15 cellular contexts compared by ENCODE assay signal in genomic region chr5:158531899-158532298, GRCh38.
A peak's percentile ranks its signal among the peaks of the same experiment; 100 is the strongest.
DNase-seq lines count a peak whose midpoint lies in the region; ATAC-seq and TF ChIP-seq lines count a peak whose summit lies in the region.
"Had no signal": no experiment of that assay in that cellular context is flagged by ENCODE, and none has a peak within 500 bp of the region (broad histone marks: within the 10 kb centered on the region; RNA-seq: fewer than 3 reads in every experiment).

No MANE protein-coding gene starts in this region.

- intact Hi-C loops in activated naive CD4-positive, alpha-beta T cell treated with anti-CD3 and anti-CD28 coated beads for 36 hours (cut with micrococcal nuclease) = no loop called here

- no peaks in the 10 kb centered on the region for H3K79me2 ChIP-seq in Loucy (ENCODE audit: insufficient read depth, low read length)

- TF ChIP-seq CTCF in Loucy (conservative IDR thresholded peaks at IDR 0.05; ENCODE audit: low read length) (no peak), choroid plexus epithelial cell (conservative IDR thresholded peaks at IDR 0.05; ENCODE audit: low read depth, low read length) (no peak), osteocyte (IDR thresholded peaks at IDR 0.05) (no peak)

- H3K36me3 Mint-ChIP-seq in osteocyte (ENCODE audit: unreplicated experiment) = peaks cover 6% of the 10 kb centered on the region
- no peaks in the 10 kb centered on the region for H3K36me3 Mint-ChIP-seq in activated naive CD4-positive, alpha-beta T cell treated with anti-CD3 and anti-CD28 coated beads for 36 hours (ENCODE audit: low read depth)
- H3K36me3 Mint-ChIP-seq: CD4-positive, CD25-positive, alpha-beta regulatory T cell; CD8-positive, alpha-beta T cell had no signal

- no peak overlapping the region for H3K4me3 Mint-ChIP-seq in osteocyte (ENCODE audit: unreplicated experiment)
- H3K4me3 Mint-ChIP-seq in activated naive CD4-positive, alpha-beta T cell treated with anti-CD3 and anti-CD28 coated beads for 36 hours = no peak overlapping the region
- H3K4me3 Mint-ChIP-seq: CD4-positive, CD25-positive, alpha-beta regulatory T cell; CD8-positive, alpha-beta T cell; GM23338; H9 had no signal

- peak overlapping the region; percentile 50 for H3K27ac Mint-ChIP-seq in osteocyte (ENCODE audit: unreplicated experiment)
- H3K27ac Mint-ChIP-seq in activated naive CD4-positive, alpha-beta T cell treated with anti-CD3 and anti-CD28 coated beads for 36 hours = no peak overlapping the region
- H3K27ac Mint-ChIP-seq: CD4-positive, CD25-positive, alpha-beta regulatory T cell; CD8-positive, alpha-beta T cell; GM23338 had no signal

- peaks cover 20% of the 10 kb centered on the region for H3K4me1 Mint-ChIP-seq in osteocyte (ENCODE audit: unreplicated experiment)
- H3K4me1 Mint-ChIP-seq in activated naive CD4-positive, alpha-beta T cell treated with anti-CD3 and anti-CD28 coated beads for 36 hours (ENCODE audit: low read depth) = no peaks in the 10 kb centered on the region
- H3K4me1 Mint-ChIP-seq: CD4-positive, CD25-positive, alpha-beta regulatory T cell had no signal

- no peaks in the 10 kb centered on the region for H3K36me3 ChIP-seq in Loucy (ENCODE audit: insufficient read depth, low read length)

- no peak overlapping the region for H3K4me2 ChIP-seq in Loucy (ENCODE audit: low read depth, low read length, poor library complexity, severe bottlenecking)
- H3K4me2 ChIP-seq: GM23338 had no signal

- CTCF ChIA-PET in activated naive CD4-positive, alpha-beta T cell treated with anti-CD3 and anti-CD28 coated beads for 36 hours (lab: Charles Lee) = no interaction called here

- H3K27me3 Mint-ChIP-seq in osteocyte (ENCODE audit: unreplicated experiment) = peaks cover 6% of the 10 kb centered on the region
- no peaks in the 10 kb centered on the region for H3K27me3 Mint-ChIP-seq in activated naive CD4-positive, alpha-beta T cell treated with anti-CD3 and anti-CD28 coated beads for 36 hours (ENCODE audit: low read depth)
- H3K27me3 Mint-ChIP-seq: CD4-positive, CD25-positive, alpha-beta regulatory T cell had no signal

- no peaks in the 10 kb centered on the region for H3K27me3 ChIP-seq in Loucy (ENCODE audit: insufficient read depth, low read length, poor library complexity, severe bottlenecking)

- DNase-seq in choroid plexus epithelial cell (ENCODE audit: low read depth) (peak; percentile 40), foreskin melanocyte (peak; percentile 6), osteocyte (ENCODE audit: extremely low spot score, unreplicated experiment) (no peak), NCI-H748 (lab: John Stamatoyannopoulos, UW; ENCODE audit: unreplicated experiment) (no peak)
- DNase-seq in activated naive CD4-positive, alpha-beta T cell treated with anti-CD3 and anti-CD28 coated beads for 36 hours = no peak
- DNase-seq: Caco-2; CD4-positive, CD25-positive, alpha-beta regulatory T cell; CD8-positive, alpha-beta T cell; DMS153; DND-41; H9 had no signal

- no peak overlapping the region for H3K9ac ChIP-seq in Loucy (ENCODE audit: low read depth, low read length, poor library complexity, severe bottlenecking)

- no peak for ATAC-seq in GM21576 (IDR thresholded peaks at IDR 0.05; ENCODE audit: unreplicated experiment)
- ATAC-seq: CD8-positive, alpha-beta T cell; GM23338; HCT116 had no signal

- no peaks in the 10 kb centered on the region for H3K9me3 ChIP-seq in Loucy (ENCODE audit: insufficient read depth, low read depth, low read length)
- H3K9me3 ChIP-seq: Caco-2 had no signal

- H4K20me1 ChIP-seq in Loucy (ENCODE audit: insufficient read depth, low read length, poor library complexity, severe bottlenecking) = no peaks in the 10 kb centered on the region

- peak overlapping the region; percentile 70; the same call in 1 of the 2 replicates for H2AFZ ChIP-seq in Loucy (ENCODE audit: low read length)
- H2AFZ ChIP-seq: GM23338 had no signal

- H3K4me1 ChIP-seq in Loucy (ENCODE audit: insufficient read depth, low read length, poor library complexity, severe bottlenecking) = peaks cover 12% of the 10 kb centered on the region
- H3K4me1 ChIP-seq: Caco-2 had no signal

- H3K4me3 ChIP-seq in Loucy (ENCODE audit: low read length, poor library complexity, severe bottlenecking) (no peak overlapping the region), choroid plexus epithelial cell (ENCODE audit: low read depth, low read length) (no peak overlapping the region)
- H3K4me3 ChIP-seq: GM23338 had no signal

- H3F3A ChIP-seq in Loucy (ENCODE audit: low read depth) = no peaks in the 10 kb centered on the region

- H3K9me3 Mint-ChIP-seq in osteocyte (ENCODE audit: unreplicated experiment) = no peaks in the 10 kb centered on the region
- H3K9me3 Mint-ChIP-seq in activated naive CD4-positive, alpha-beta T cell treated with anti-CD3 and anti-CD28 coated beads for 36 hours = no peaks in the 10 kb centered on the region
- H3K9me3 Mint-ChIP-seq: CD8-positive, alpha-beta T cell; GM23338; H9 had no signal

- H3K9me2 ChIP-seq in Loucy (replicated peaks; ENCODE audit: low read depth, low read length) = no peaks in the 10 kb centered on the region

Comparison
In these comparisons a context has a peak if more than half of its experiments do, and no peak if none do; other contexts are left out.
1. DNase-seq: peak in choroid plexus epithelial cell (single experiment) and foreskin melanocyte (single experiment); none in osteocyte (single experiment), NCI-H748 (single experiment) and activated naive CD4-positive, alpha-beta T cell treated with anti-CD3 and anti-CD28 coated beads for 36 hours (single experiment).